1 cellular context compared by ENCODE assay signal in genomic region chr19:30253581-30253996, GRCh38.
A peak's percentile ranks its signal among the peaks of the same experiment; 100 is the strongest.
TF ChIP-seq lines count a peak whose summit lies in the region.

No MANE protein-coding gene starts in this region.

TF ChIP-seq in HEK293, 187 proteins besides CTCF, POLR2A, EP300 and RAD21 (continued from another document):
- peak; percentile 30 for TF ChIP-seq ZBTB26 (tag by site-specific recombination; optimal IDR thresholded peaks at IDR 0.05)
- TF ChIP-seq, protein P1, sequence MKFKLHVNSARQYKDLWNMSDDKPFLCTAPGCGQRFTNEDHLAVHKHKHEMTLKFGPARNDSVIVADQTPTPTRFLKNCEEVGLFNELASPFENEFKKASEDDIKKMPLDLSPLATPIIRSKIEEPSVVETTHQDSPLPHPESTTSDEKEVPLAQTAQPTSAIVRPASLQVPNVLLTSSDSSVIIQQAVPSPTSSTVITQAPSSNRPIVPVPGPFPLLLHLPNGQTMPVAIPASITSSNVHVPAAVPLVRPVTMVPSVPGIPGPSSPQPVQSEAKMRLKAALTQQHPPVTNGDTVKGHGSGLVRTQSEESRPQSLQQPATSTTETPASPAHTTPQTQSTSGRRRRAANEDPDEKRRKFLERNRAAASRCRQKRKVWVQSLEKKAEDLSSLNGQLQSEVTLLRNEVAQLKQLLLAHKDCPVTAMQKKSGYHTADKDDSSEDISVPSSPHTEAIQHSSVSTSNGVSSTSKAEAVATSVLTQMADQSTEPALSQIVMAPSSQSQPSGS (tag by site-specific recombination; IDR thresholded peaks at IDR 0.05; ENCODE audit: low read depth): no peak
- peak; percentile 73; the same call in 1 of the 2 replicates for TF ChIP-seq ZNF660 (tag by site-specific recombination; IDR thresholded peaks at IDR 0.05)
- peak; percentile 88 for TF ChIP-seq ZEB2 (tag by site-specific recombination; IDR thresholded peaks at IDR 0.05)
- peak; percentile 77 for TF ChIP-seq ZNF184 (tag by site-specific recombination; IDR thresholded peaks at IDR 0.05)
- TF ChIP-seq ZNF626 (tag by site-specific recombination; IDR thresholded peaks at IDR 0.05): no peak
- TF ChIP-seq ZNF18 (tag by site-specific recombination; IDR thresholded peaks at IDR 0.05): no peak
- TF ChIP-seq KLF16 (tag by site-specific recombination; IDR thresholded peaks at IDR 0.05): 0 out of 2 replicates have a peak, but pooled peaks have one; percentile 11
- TF ChIP-seq OVOL3 (tag by site-specific recombination; IDR thresholded peaks at IDR 0.05): no peak
- no peak for TF ChIP-seq ZNF416 (tag by site-specific recombination; IDR thresholded peaks at IDR 0.05)
- TF ChIP-seq PBX3 (CRISPR knock-in tag; IDR thresholded peaks at IDR 0.05): no peak
- TF ChIP-seq SP3 (tag by site-specific recombination; IDR thresholded peaks at IDR 0.05): peak; percentile 67
- TF ChIP-seq ZXDB (tag by site-specific recombination; IDR thresholded peaks at IDR 0.05): no peak
- no peak for TF ChIP-seq OSR2 (tag by site-specific recombination; IDR thresholded peaks at IDR 0.05)
- TF ChIP-seq SCRT2 (tag by site-specific recombination; IDR thresholded peaks at IDR 0.05): no peak
- TF ChIP-seq ZNF777 (tag by site-specific recombination; IDR thresholded peaks at IDR 0.05; ENCODE audit: borderline replicate concordance): no peak
- TF ChIP-seq KLF7 (tag by site-specific recombination; IDR thresholded peaks at IDR 0.05; ENCODE audit: borderline replicate concordance): no peak
- peak; percentile 85 for TF ChIP-seq GLIS1 (tag by site-specific recombination; IDR thresholded peaks at IDR 0.05)
- peak; percentile 92 for TF ChIP-seq EGR2 (tag by site-specific recombination; IDR thresholded peaks at IDR 0.05; ENCODE audit: low read depth)
- no peak for TF ChIP-seq YY1 (tag by site-specific recombination; IDR thresholded peaks at IDR 0.05)
- no peak for TF ChIP-seq ZNF843 (tag by site-specific recombination; IDR thresholded peaks at IDR 0.05)
- no peak for TF ChIP-seq ZNF529 (tag by site-specific recombination; IDR thresholded peaks at IDR 0.05; ENCODE audit: insufficient replicate concordance)
- TF ChIP-seq ZNF830 (tag by site-specific recombination; IDR thresholded peaks at IDR 0.05; ENCODE audit: low read depth): no peak
- no peak for TF ChIP-seq ZBTB7A (tag by site-specific recombination; IDR thresholded peaks at IDR 0.05; ENCODE audit: low read depth)
- peak; percentile 94 for TF ChIP-seq ZNF600 (tag by site-specific recombination; IDR thresholded peaks at IDR 0.05)
- peak; percentile 91 for TF ChIP-seq KLF1 (tag by site-specific recombination; IDR thresholded peaks at IDR 0.05)
- TF ChIP-seq ZNF510 (tag by site-specific recombination; IDR thresholded peaks at IDR 0.05; ENCODE audit: insufficient replicate concordance): no peak
- peak; percentile 38 for TF ChIP-seq ZBTB21 (tag by site-specific recombination; IDR thresholded peaks at IDR 0.05)
- no peak for TF ChIP-seq ZNF19 (tag by site-specific recombination; IDR thresholded peaks at IDR 0.05; ENCODE audit: low read depth)
- TF ChIP-seq FEZF1 (tag by site-specific recombination; IDR thresholded peaks at IDR 0.05): no peak
- TF ChIP-seq ZNF341 (tag by site-specific recombination; IDR thresholded peaks at IDR 0.05; ENCODE audit: low read depth): no peak
- TF ChIP-seq, protein P2, sequence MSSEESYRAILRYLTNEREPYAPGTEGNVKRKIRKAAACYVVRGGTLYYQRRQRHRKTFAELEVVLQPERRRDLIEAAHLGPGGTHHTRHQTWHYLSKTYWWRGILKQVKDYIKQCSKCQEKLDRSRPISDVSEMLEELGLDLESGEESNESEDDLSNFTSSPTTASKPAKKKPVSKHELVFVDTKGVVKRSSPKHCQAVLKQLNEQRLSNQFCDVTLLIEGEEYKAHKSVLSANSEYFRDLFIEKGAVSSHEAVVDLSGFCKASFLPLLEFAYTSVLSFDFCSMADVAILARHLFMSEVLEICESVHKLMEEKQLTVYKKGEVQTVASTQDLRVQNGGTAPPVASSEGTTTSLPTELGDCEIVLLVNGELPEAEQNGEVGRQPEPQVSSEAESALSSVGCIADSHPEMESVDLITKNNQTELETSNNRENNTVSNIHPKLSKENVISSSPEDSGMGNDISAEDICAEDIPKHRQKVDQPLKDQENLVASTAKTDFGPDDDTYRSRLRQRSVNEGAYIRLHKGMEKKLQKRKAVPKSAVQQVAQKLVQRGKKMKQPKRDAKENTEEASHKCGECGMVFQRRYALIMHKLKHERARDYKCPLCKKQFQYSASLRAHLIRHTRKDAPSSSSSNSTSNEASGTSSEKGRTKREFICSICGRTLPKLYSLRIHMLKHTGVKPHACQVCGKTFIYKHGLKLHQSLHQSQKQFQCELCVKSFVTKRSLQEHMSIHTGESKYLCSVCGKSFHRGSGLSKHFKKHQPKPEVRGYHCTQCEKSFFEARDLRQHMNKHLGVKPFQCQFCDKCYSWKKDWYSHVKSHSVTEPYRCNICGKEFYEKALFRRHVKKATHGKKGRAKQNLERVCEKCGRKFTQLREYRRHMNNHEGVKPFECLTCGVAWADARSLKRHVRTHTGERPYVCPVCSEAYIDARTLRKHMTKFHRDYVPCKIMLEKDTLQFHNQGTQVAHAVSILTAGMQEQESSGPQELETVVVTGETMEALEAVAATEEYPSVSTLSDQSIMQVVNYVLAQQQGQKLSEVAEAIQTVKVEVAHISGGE (tag by site-specific recombination; conservative IDR thresholded peaks at IDR 0.05; ENCODE audit: low read depth): no peak
- TF ChIP-seq MEIS1 (CRISPR knock-in tag; IDR thresholded peaks at IDR 0.05; ENCODE audit: borderline replicate concordance): no peak
- no peak for TF ChIP-seq ZNF292 (tag by site-specific recombination; IDR thresholded peaks at IDR 0.05; ENCODE audit: borderline replicate concordance, low read depth)
- no peak for TF ChIP-seq ZFP41 (tag by site-specific recombination; IDR thresholded peaks at IDR 0.05; ENCODE audit: borderline replicate concordance)
- no peak for TF ChIP-seq MZF1 (tag by site-specific recombination; IDR thresholded peaks at IDR 0.05; ENCODE audit: borderline replicate concordance)
- TF ChIP-seq, protein P3, sequence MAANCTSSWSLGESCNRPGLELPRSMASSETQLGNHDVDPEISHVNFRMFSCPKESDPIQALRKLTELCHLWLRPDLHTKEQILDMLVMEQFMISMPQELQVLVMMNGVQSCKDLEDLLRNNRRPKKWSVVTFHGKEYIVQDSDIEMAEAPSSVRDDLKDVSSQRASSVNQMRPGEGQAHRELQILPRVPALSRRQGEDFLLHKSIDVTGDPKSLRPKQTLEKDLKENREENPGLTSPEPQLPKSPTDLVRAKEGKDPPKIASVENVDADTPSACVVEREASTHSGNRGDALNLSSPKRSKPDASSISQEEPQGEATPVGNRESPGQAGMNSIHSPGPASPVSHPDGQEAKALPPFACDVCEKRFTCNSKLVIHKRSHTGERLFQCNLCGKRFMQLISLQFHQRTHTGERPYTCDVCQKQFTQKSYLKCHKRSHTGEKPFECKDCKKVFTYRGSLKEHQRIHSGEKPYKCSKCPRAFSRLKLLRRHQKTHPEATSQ (tag by site-specific recombination; IDR thresholded peaks at IDR 0.05): no peak
- no peak for TF ChIP-seq REPIN1 (tag by site-specific recombination; IDR thresholded peaks at IDR 0.05; ENCODE audit: low read depth)
- TF ChIP-seq ZFP69B (tag by site-specific recombination; IDR thresholded peaks at IDR 0.05): no peak
- no peak for TF ChIP-seq ZNF133 (tag by site-specific recombination; IDR thresholded peaks at IDR 0.05)
- TF ChIP-seq ZNF561 (tag by site-specific recombination; IDR thresholded peaks at IDR 0.05; ENCODE audit: borderline replicate concordance): peak; percentile 44; the same call in 1 of the 2 replicates
- no peak for TF ChIP-seq ZNF239 (tag by site-specific recombination; IDR thresholded peaks at IDR 0.05)
